ENCODE assay signal across 17 cellular contexts in genomic region chr6:13528232-13528631, GRCh38. TPM values are rescaled to one million over a fixed set of nuclear protein-coding genes. Genes with fewer than 3 reads are reported as not detected.
DNase-seq lines count a peak whose midpoint lies in the region; ATAC-seq and TF ChIP-seq lines count a peak whose summit lies in the region.
"Had no signal": no experiment of that assay in that cellular context is flagged by ENCODE, and none has a peak within 500 bp of the region (broad histone marks: within the 10 kb centered on the region; RNA-seq: fewer than 3 reads in every experiment).

No MANE protein-coding gene starts in this region.

- no peak for DNase-seq in LNCaP clone FGC (ENCODE audit: low read depth)
- DNase-seq in choroid plexus epithelial cell (ENCODE audit: low read depth), result peak; percentile 30
- no peak for DNase-seq in activated T-cell treated with anti-CD3 and anti-CD28 coated beads, Interleukin-2, amount 50 U/mL, for 48 hours
- no peak for DNase-seq in NCI-H510A (lab: John Stamatoyannopoulos, UW)
- no peak for DNase-seq in activated T-cell treated with anti-CD3 and anti-CD28 coated beads, Interleukin-2, amount 50 U/mL, for 72 hours
- DNase-seq in lower lobe of right lung, result no peak
- DNase-seq: activated CD4-positive, alpha-beta memory T cell treated with anti-CD3 and anti-CD28 coated beads for 36 hours; activated naive CD8-positive, alpha-beta T cell treated with anti-CD3 and anti-CD28 coated beads, Interleukin-2, amount 50 U/mL, for 24 hours; activated T-cell treated with anti-CD3 and anti-CD28 coated beads, Interleukin-2, amount 50 U/mL, for 24 hours; Caco-2; NCI-H2029; NCI-H526; stimulated activated CD4-positive, alpha-beta T cell treated with anti-CD3 and anti-CD28 coated beads, Interleukin-2, amount 100 ng/mL, for 48 hours; SW 1271 had no signal

- H4K20me1 ChIP-seq in BLaER1 treated with 17β-estradiol and CSF1 and Interleukin-3, amounts not matched to agents 10 nM and 100 nM, result no peaks in the 10 kb centered on the region

- no peak overlapping the region for H3K27ac Mint-ChIP-seq in activated T-cell treated with anti-CD3 and anti-CD28 coated beads, Interleukin-2, amount 50 U/mL, for 72 hours
- H3K27ac Mint-ChIP-seq: activated CD4-positive, alpha-beta memory T cell treated with anti-CD3 and anti-CD28 coated beads for 36 hours; activated naive CD8-positive, alpha-beta T cell treated with anti-CD3 and anti-CD28 coated beads, Interleukin-2, amount 50 U/mL, for 24 hours; activated T-cell treated with anti-CD3 and anti-CD28 coated beads, Interleukin-2, amount 50 U/mL, for 24 hours had no signal

- H3K27me3 ChIP-seq in BLaER1 treated with 17β-estradiol and CSF1 and Interleukin-3, amounts not matched to agents 10 nM and 100 nM, result no peaks in the 10 kb centered on the region
- H3K27me3 ChIP-seq in liver (ENCODE audit: control insufficient read depth in 4 of 4, insufficient read depth in 4 of 4, low read length in 3 of 4), result no peaks in the 10 kb centered on the region
- no peaks in the 10 kb centered on the region for H3K27me3 ChIP-seq in lower lobe of right lung (ENCODE audit: low read depth)

- peak overlapping the region in 2 of 11 experiments; percentile 19 to 42; a peak in 3 of 22 replicates for H3K4me2 ChIP-seq in BLaER1 treated with 17β-estradiol and CSF1 and Interleukin-3, amounts not matched to agents 10 nM and 100 nM

- peaks cover 11% of the 10 kb centered on the region for H3K4me1 Mint-ChIP-seq in activated T-cell treated with anti-CD3 and anti-CD28 coated beads, Interleukin-2, amount 50 U/mL, for 72 hours (ENCODE audit: low read depth)

- peak overlapping the region in 6 of 11 experiments; percentile 46 to 70 (median 52); a peak in 9 of 22 replicates for H3K27ac ChIP-seq in BLaER1 treated with 17β-estradiol and CSF1 and Interleukin-3, amounts not matched to agents 10 nM and 100 nM
- H3K27ac ChIP-seq in liver (ENCODE audit: low read depth in 1 of 2, low read length in 2 of 2) (no peak overlapping the region), lower lobe of right lung (no peak overlapping the region)

- H3K9me3 Mint-ChIP-seq in activated T-cell treated with anti-CD3 and anti-CD28 coated beads, Interleukin-2, amount 50 U/mL, for 72 hours, result no peaks in the 10 kb centered on the region
- H3K9me3 Mint-ChIP-seq: activated CD4-positive, alpha-beta memory T cell treated with anti-CD3 and anti-CD28 coated beads for 36 hours; activated naive CD8-positive, alpha-beta T cell treated with anti-CD3 and anti-CD28 coated beads, Interleukin-2, amount 50 U/mL, for 24 hours; activated T-cell treated with anti-CD3 and anti-CD28 coated beads, Interleukin-2, amount 50 U/mL, for 24 hours had no signal

- H3K27me3 Mint-ChIP-seq in activated T-cell treated with anti-CD3 and anti-CD28 coated beads, Interleukin-2, amount 50 U/mL, for 72 hours (ENCODE audit: low read depth), result no peaks in the 10 kb centered on the region
- H3K27me3 Mint-ChIP-seq: activated CD4-positive, alpha-beta memory T cell treated with anti-CD3 and anti-CD28 coated beads for 36 hours; activated naive CD8-positive, alpha-beta T cell treated with anti-CD3 and anti-CD28 coated beads, Interleukin-2, amount 50 U/mL, for 24 hours; activated T-cell treated with anti-CD3 and anti-CD28 coated beads, Interleukin-2, amount 50 U/mL, for 24 hours had no signal

- no peak for ATAC-seq in activated T-cell treated with anti-CD3 and anti-CD28 coated beads, Interleukin-2, amount 50 U/mL, for 72 hours (replicated peaks in 1 of 2)
- no peak for ATAC-seq in lower lobe of right lung
- ATAC-seq: activated naive CD8-positive, alpha-beta T cell treated with anti-CD3 and anti-CD28 coated beads, Interleukin-2, amount 50 U/mL, for 24 hours; Panc1 had no signal

- no peak overlapping the region for H3K4me3 Mint-ChIP-seq in activated T-cell treated with anti-CD3 and anti-CD28 coated beads, Interleukin-2, amount 50 U/mL, for 72 hours
- H3K4me3 Mint-ChIP-seq: activated CD4-positive, alpha-beta memory T cell treated with anti-CD3 and anti-CD28 coated beads for 36 hours; activated naive CD8-positive, alpha-beta T cell treated with anti-CD3 and anti-CD28 coated beads, Interleukin-2, amount 50 U/mL, for 24 hours; activated T-cell treated with anti-CD3 and anti-CD28 coated beads, Interleukin-2, amount 50 U/mL, for 24 hours had no signal

- no peaks in the 10 kb centered on the region for H3K36me3 Mint-ChIP-seq in activated T-cell treated with anti-CD3 and anti-CD28 coated beads, Interleukin-2, amount 50 U/mL, for 72 hours (ENCODE audit: insufficient read depth in 2 of 2)
- H3K36me3 Mint-ChIP-seq: activated CD4-positive, alpha-beta memory T cell treated with anti-CD3 and anti-CD28 coated beads for 36 hours had no signal

- 78% methylated on average over 3 of the region's 3 CpGs for WGBS in liver

- H3K4me3 ChIP-seq in BLaER1 treated with 17β-estradiol and CSF1 and Interleukin-3, amounts not matched to agents 10 nM and 100 nM, result no peak overlapping the region
- H3K4me3 ChIP-seq in LNCaP clone FGC (ENCODE audit: low read depth, low read length) (no peak overlapping the region), choroid plexus epithelial cell (ENCODE audit: low read depth, low read length) (no peak overlapping the region), liver (ENCODE audit: low read depth in 1 of 3, low read length in 3 of 3) (no peak overlapping the region), lower lobe of right lung (no peak overlapping the region)

- no peaks in the 10 kb centered on the region for H3K9me3 ChIP-seq in BLaER1 treated with 17β-estradiol and CSF1 and Interleukin-3, amounts not matched to agents 10 nM and 100 nM (replicated peaks in 1 of 11)
- H3K9me3 ChIP-seq in liver (ENCODE audit: control insufficient read depth in 4 of 4, low read length in 3 of 4) (no peaks in the 10 kb centered on the region), lower lobe of right lung (no peaks in the 10 kb centered on the region)
- H3K9me3 ChIP-seq: Caco-2 had no signal

- H3K9ac ChIP-seq in BLaER1 treated with 17β-estradiol and CSF1 and Interleukin-3, amounts not matched to agents 10 nM and 100 nM, result no peak overlapping the region; a peak in 1 of 22 replicates
- H3K9ac ChIP-seq in liver (ENCODE audit: low read depth in 1 of 2, low read length in 2 of 2), result no peak overlapping the region

- TF ChIP-seq RAD21 in liver (IDR thresholded peaks at IDR 0.05), result peak; percentile 46 to 57

- TF ChIP-seq CTCF in LNCaP clone FGC (IDR thresholded peaks at IDR 0.05; ENCODE audit: control insufficient read depth, extremely low read depth, insufficient read depth) (0 out of 2 replicates have a peak, but pooled peaks have one; percentile 20), choroid plexus epithelial cell (conservative IDR thresholded peaks at IDR 0.05; ENCODE audit: low read depth, low read length) (peak; percentile 28), liver (IDR thresholded peaks at IDR 0.05; ENCODE audit: low read depth, low read length, missing input control) (peak; percentile 15), lower lobe of right lung (IDR thresholded peaks at IDR 0.05) (no peak)

- peaks cover 46 to 66% (median 59%) of the 10 kb centered on the region in 10 experiments for H3K4me1 ChIP-seq in BLaER1 treated with 17β-estradiol and CSF1 and Interleukin-3, amounts not matched to agents 10 nM and 100 nM
- H3K4me1 ChIP-seq in liver (ENCODE audit: control insufficient read depth in 4 of 4, insufficient read depth in 4 of 4, low read length in 3 of 4) (peaks cover 0 to 7% (median 0%) of the 10 kb centered on the region in 4 donors), lower lobe of right lung (peaks cover 23% of the 10 kb centered on the region)
- H3K4me1 ChIP-seq: Caco-2 had no signal

- intact Hi-C loops in lower lobe of right lung (cut with DNase I), result no loop called here

- no peaks in the 10 kb centered on the region for H3K36me3 ChIP-seq in BLaER1 treated with 17β-estradiol and CSF1 and Interleukin-3, amounts not matched to agents 10 nM and 100 nM
- H3K36me3 ChIP-seq in liver (ENCODE audit: control insufficient read depth in 4 of 4, insufficient read depth in 3 of 4, low read depth in 1 of 4, low read length in 3 of 4) (no peaks in the 10 kb centered on the region), lower lobe of right lung (no peaks in the 10 kb centered on the region)

TF ChIP-seq in liver, 16 proteins besides CTCF, POLR2A, EP300 and RAD21 (continues in another document):
- TF ChIP-seq MAX (IDR thresholded peaks at IDR 0.05) (no peak), HNF4A (conservative IDR thresholded peaks at IDR 0.05) (no peak), JUND (IDR thresholded peaks at IDR 0.05) (no peak)
- TF ChIP-seq, protein P1, sequence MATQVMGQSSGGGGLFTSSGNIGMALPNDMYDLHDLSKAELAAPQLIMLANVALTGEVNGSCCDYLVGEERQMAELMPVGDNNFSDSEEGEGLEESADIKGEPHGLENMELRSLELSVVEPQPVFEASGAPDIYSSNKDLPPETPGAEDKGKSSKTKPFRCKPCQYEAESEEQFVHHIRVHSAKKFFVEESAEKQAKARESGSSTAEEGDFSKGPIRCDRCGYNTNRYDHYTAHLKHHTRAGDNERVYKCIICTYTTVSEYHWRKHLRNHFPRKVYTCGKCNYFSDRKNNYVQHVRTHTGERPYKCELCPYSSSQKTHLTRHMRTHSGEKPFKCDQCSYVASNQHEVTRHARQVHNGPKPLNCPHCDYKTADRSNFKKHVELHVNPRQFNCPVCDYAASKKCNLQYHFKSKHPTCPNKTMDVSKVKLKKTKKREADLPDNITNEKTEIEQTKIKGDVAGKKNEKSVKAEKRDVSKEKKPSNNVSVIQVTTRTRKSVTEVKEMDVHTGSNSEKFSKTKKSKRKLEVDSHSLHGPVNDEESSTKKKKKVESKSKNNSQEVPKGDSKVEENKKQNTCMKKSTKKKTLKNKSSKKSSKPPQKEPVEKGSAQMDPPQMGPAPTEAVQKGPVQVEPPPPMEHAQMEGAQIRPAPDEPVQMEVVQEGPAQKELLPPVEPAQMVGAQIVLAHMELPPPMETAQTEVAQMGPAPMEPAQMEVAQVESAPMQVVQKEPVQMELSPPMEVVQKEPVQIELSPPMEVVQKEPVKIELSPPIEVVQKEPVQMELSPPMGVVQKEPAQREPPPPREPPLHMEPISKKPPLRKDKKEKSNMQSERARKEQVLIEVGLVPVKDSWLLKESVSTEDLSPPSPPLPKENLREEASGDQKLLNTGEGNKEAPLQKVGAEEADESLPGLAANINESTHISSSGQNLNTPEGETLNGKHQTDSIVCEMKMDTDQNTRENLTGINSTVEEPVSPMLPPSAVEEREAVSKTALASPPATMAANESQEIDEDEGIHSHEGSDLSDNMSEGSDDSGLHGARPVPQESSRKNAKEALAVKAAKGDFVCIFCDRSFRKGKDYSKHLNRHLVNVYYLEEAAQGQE (IDR thresholded peaks at IDR 0.05), result no peak

RNA-seq across cellular contexts. Expression of gene GFOD1, which starts 40.8 kb away (rescaled TPM):
- 10 to 100 TPM in 1 of 2 donors, 1 to 10 TPM in 1; 7.4 to 16.8 TPM for total RNA-seq in liver
- 1 to 10 TPM; 2.6 TPM for polyA plus RNA-seq in liver
- total RNA-seq in activated T-cell treated with anti-CD3 and anti-CD28 coated beads, Interleukin-2, amount 50 U/mL, for 72 hours, result 1 to 10 TPM; 3.3 to 5.2 TPM
- 20.2 TPM for total RNA-seq in lower lobe of right lung

RNA-seq across cellular contexts. Expression of gene SIRT5, which starts 46.2 kb away (rescaled TPM):
- total RNA-seq in liver, result 10 to 100 TPM in 1 of 2 donors, 1 to 10 TPM in 1; 9.6 to 12.6 TPM
- polyA plus RNA-seq in liver, result 1 to 10 TPM; 7.5 to 8.1 TPM
- total RNA-seq in activated T-cell treated with anti-CD3 and anti-CD28 coated beads, Interleukin-2, amount 50 U/mL, for 72 hours, result 10 to 100 TPM; 12.2 to 14.3 TPM
- total RNA-seq in lower lobe of right lung, result 15.3 TPM

Comparison
In these comparisons a context has a peak if more than half of its experiments do, and no peak if none do; other contexts are left out.
1. H3K27ac ChIP-seq: peak in BLaER1 treated with 17β-estradiol and CSF1 and Interleukin-3, amounts not matched to agents 10 nM and 100 nM (6 of 11); none in liver (0 of 2) and lower lobe of right lung (single experiment).